19 cellular contexts compared by ENCODE assay signal in the genomic region with DNA sequence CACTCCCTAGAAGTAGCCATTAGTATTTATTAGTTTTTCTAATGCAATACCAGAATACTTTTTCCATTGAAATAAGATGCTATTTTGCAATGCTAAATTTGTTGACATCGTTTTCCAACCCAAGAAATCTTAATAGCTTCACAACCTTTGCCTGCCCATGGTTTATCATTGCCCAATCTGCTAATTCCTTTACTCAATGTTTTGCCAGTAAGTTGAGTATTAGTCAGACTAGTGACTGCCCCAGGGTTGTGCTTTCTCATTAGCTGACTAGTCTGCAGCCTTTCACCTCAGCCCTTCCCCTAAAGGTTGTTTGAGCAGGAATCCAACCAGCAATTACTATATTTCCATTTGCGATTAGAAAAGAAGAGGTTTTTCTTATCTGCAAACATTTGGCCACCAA.
DNase-seq lines count a peak whose midpoint lies in the region; ATAC-seq, FAIRE-seq and TF ChIP-seq lines count a peak whose summit lies in the region.
"Had no signal": no experiment of that assay in that cellular context is flagged by ENCODE, and none has a peak within 500 bp of the region (broad histone marks: within the 10 kb centered on the region; RNA-seq: fewer than 3 reads in every experiment).

No MANE protein-coding gene starts in this region.

- no peak for TF ChIP-seq CTCF in AG09309 (IDR thresholded peaks at IDR 0.05; ENCODE audit: control insufficient read depth, insufficient read depth, low read depth, low read length, missing control alignments)
- TF ChIP-seq CTCF in brain microvascular endothelial cell (IDR thresholded peaks at IDR 0.05; ENCODE audit: low read depth, low read length, missing control alignments) = no peak

- in situ Hi-C loops in brain microvascular endothelial cell (cut with HindIII; ENCODE audit: low pct_ligation_motif_present, low sequenced_read_pairs) = no loop called here

- H3K27ac ChIP-seq in brain microvascular endothelial cell = no peak overlapping the region
- H3K27ac ChIP-seq: pancreas, suprapubic skin had no signal

- H3K4me3 ChIP-seq in AG09309 (ENCODE audit: control insufficient read depth, low read depth, low read length) (no peak overlapping the region), brain microvascular endothelial cell (ENCODE audit: low read depth, low read length) (no peak overlapping the region)
- H3K4me3 ChIP-seq: GM12878, mucosa of descending colon, pancreas, suprapubic skin had no signal

- no peaks in the 10 kb centered on the region for H3K36me3 ChIP-seq in brain microvascular endothelial cell (replicated peaks)
- H3K36me3 ChIP-seq: pancreas, suprapubic skin had no signal

- DNase-seq in AG09309 (ENCODE audit: low read depth) (peak; percentile 87), HT1080 (ENCODE audit: low read depth) (peak; percentile 13), brain microvascular endothelial cell (peak; percentile 11), iris pigment epithelial cell (ENCODE audit: low read depth) (peak; percentile 93), H54 (ENCODE audit: insufficient read length, low spot score) (no peak), NCI-H1930 (lab: John Stamatoyannopoulos, UW) (no peak)
- DNase-seq in activated naive CD4-positive, alpha-beta T cell treated with anti-CD3 and anti-CD28 coated beads, Interleukin-2, amount 50 U/mL, for 16 hours = no peak
- DNase-seq: activated CD4-positive, alpha-beta T cell treated with anti-CD3 and anti-CD28 coated beads for 4 hours; activated T-cell treated with anti-CD3 and anti-CD28 coated beads, Interleukin-2, amount 50 U/mL, for 48 hours; amniotic stem cell; mucosa of descending colon; NCI-H1105; pancreas; T-helper 17 cell had no signal

- FAIRE-seq in H54 (lab: Jason Lieb, UNC) = no peak
- FAIRE-seq: GM12878, islet of Langerhans, pancreas had no signal

- H3K27me3 ChIP-seq in brain microvascular endothelial cell (replicated peaks) = no peaks in the 10 kb centered on the region
- H3K27me3 ChIP-seq: pancreas, suprapubic skin had no signal

- no peak for ATAC-seq in GM18909 (IDR thresholded peaks at IDR 0.05; ENCODE audit: poor library complexity, unreplicated experiment)
- ATAC-seq: GM12878, mucosa of descending colon, Panc1, T-helper 17 cell had no signal

- no peak for TF ChIP-seq POLR2A in H54 (IDR thresholded peaks at IDR 0.05; ENCODE audit: low read depth, low read length)

Comparison
In these comparisons a context has a peak if more than half of its experiments do, and no peak if none do; other contexts are left out.
1. DNase-seq: peak in AG09309 (single experiment), HT1080 (single experiment), brain microvascular endothelial cell (single experiment) and iris pigment epithelial cell (single experiment); none in H54 (single experiment), NCI-H1930 (0 of 2) and activated naive CD4-positive, alpha-beta T cell treated with anti-CD3 and anti-CD28 coated beads, Interleukin-2, amount 50 U/mL, for 16 hours (single experiment).